Comparison of ENCODE assay signal across 24 cellular contexts in genomic region chr7:110718514-110719205, GRCh38.
DNase-seq lines count a peak whose midpoint lies in the region; ATAC-seq and TF ChIP-seq lines count a peak whose summit lies in the region.
"Had no signal": no experiment of that assay in that cellular context is flagged by ENCODE, and none has a peak within 500 bp of the region (broad histone marks: within the 10 kb centered on the region; RNA-seq: fewer than 3 reads in every experiment).

No MANE protein-coding gene starts in this region.

- no peaks in the 10 kb centered on the region; the same call in 2 of the 3 replicates for H3K9me3 Mint-ChIP-seq in GM23338
- peaks cover 17% of the 10 kb centered on the region for H3K9me3 Mint-ChIP-seq in activated T-helper 17 cell treated with anti-CD3 and anti-CD28 coated beads, Interleukin-2, amount 50 U/mL, for 72 hours
- peaks cover 7 to 13% of the 10 kb centered on the region in 2 donors for H3K9me3 Mint-ChIP-seq in effector memory CD8-positive, alpha-beta T cell
- H3K9me3 Mint-ChIP-seq: HFFc6 had no signal

- H3K4me3 ChIP-seq in GM23338 (no peak overlapping the region), NT2/D1 (ENCODE audit: insufficient read length, low read depth) (no peak overlapping the region), iPS-18a (ENCODE audit: low read length) (peak overlapping the region; percentile 11)
- H3K4me3 ChIP-seq: GM23248, MG63, Peyer's patch, SK-N-MC had no signal

- H3K4me2 ChIP-seq in GM23338 = peak overlapping the region; percentile 55

- peaks cover 8% of the 10 kb centered on the region; the same call in 1 of the 2 replicates for H3K9me2 ChIP-seq in GM23338 (ENCODE audit: insufficient read depth)

- H3K36me3 Mint-ChIP-seq in GM23338 (ENCODE audit: low read depth) = peaks cover 18% of the 10 kb centered on the region
- no peaks in the 10 kb centered on the region for H3K36me3 Mint-ChIP-seq in activated T-helper 17 cell treated with anti-CD3 and anti-CD28 coated beads, Interleukin-2, amount 50 U/mL, for 72 hours (ENCODE audit: low read depth)
- H3K36me3 Mint-ChIP-seq in effector memory CD8-positive, alpha-beta T cell (ENCODE audit: insufficient read depth) = no peaks in the 10 kb centered on the region

- peaks cover 4% of the 10 kb centered on the region; the same call in 1 of the 2 replicates for H3K36me3 ChIP-seq in GM23338 (ENCODE audit: insufficient read depth)
- no peaks in the 10 kb centered on the region for H3K36me3 ChIP-seq in NT2/D1 (ENCODE audit: insufficient read depth, insufficient read length, low read length)
- no peaks in the 10 kb centered on the region for H3K36me3 ChIP-seq in iPS-18a (ENCODE audit: control insufficient read depth, low read depth, low read length)
- H3K36me3 ChIP-seq: MG63, Peyer's patch had no signal

- peak overlapping the region; percentile 60 for H3K27ac Mint-ChIP-seq in GM23338
- no peak overlapping the region for H3K27ac Mint-ChIP-seq in activated T-helper 17 cell treated with anti-CD3 and anti-CD28 coated beads, Interleukin-2, amount 50 U/mL, for 72 hours
- H3K27ac Mint-ChIP-seq in effector memory CD8-positive, alpha-beta T cell = no peak overlapping the region
- H3K27ac Mint-ChIP-seq: B cell; CD4-positive, alpha-beta T cell; HFFc6 had no signal

- DNase-seq in NCI-H146 (lab: John Stamatoyannopoulos, UW) = peak; percentile 11
- DNase-seq in NCI-H146 treated with DMSO at 0.1 percent for 48 hours (lab: John Stamatoyannopoulos, UW; ENCODE audit: unreplicated experiment) = no peak
- peak; percentile 85 for DNase-seq in GM23338 (ENCODE audit: low spot score)
- peak; percentile 80 for DNase-seq in NT2/D1 (ENCODE audit: low read depth, low spot score)
- no peak for DNase-seq in effector memory CD8-positive, alpha-beta T cell
- DNase-seq: Calu3; CD4-positive, alpha-beta T cell; DMS53; GM23248; HFFc6; IMR-90; Karpas-422; MG63; NCI-H1092; NCI-H1694; NCI-H774; Peyer's patch had no signal

- ATAC-seq in GM23338 = peak; percentile 100
- ATAC-seq in activated T-helper 17 cell treated with anti-CD3 and anti-CD28 coated beads, Interleukin-2, amount 50 U/mL, for 72 hours (replicated peaks) = no peak
- ATAC-seq in effector memory CD8-positive, alpha-beta T cell (replicated peaks) = no peak
- no peak for ATAC-seq in GM21576 (IDR thresholded peaks at IDR 0.05; ENCODE audit: unreplicated experiment)
- ATAC-seq: Right ventricle myocardium inferior had no signal

- H3K9ac ChIP-seq in NT2/D1 (ENCODE audit: insufficient read length, low read depth) (no peak overlapping the region), iPS-18a (ENCODE audit: low read length) (no peak overlapping the region)
- H3K9ac ChIP-seq: GM23248 had no signal

- peaks cover 3% of the 10 kb centered on the region for H3K27me3 Mint-ChIP-seq in GM23338 (ENCODE audit: insufficient read depth, low read depth, poor library complexity)
- H3K27me3 Mint-ChIP-seq in activated T-helper 17 cell treated with anti-CD3 and anti-CD28 coated beads, Interleukin-2, amount 50 U/mL, for 72 hours = no peaks in the 10 kb centered on the region
- no peaks in the 10 kb centered on the region for H3K27me3 Mint-ChIP-seq in effector memory CD8-positive, alpha-beta T cell
- H3K27me3 Mint-ChIP-seq: B cell; CD4-positive, alpha-beta T cell had no signal

- H3K4me1 Mint-ChIP-seq in GM23338 = peaks cover 47% of the 10 kb centered on the region
- no peaks in the 10 kb centered on the region for H3K4me1 Mint-ChIP-seq in activated T-helper 17 cell treated with anti-CD3 and anti-CD28 coated beads, Interleukin-2, amount 50 U/mL, for 72 hours
- no peaks in the 10 kb centered on the region for H3K4me1 Mint-ChIP-seq in effector memory CD8-positive, alpha-beta T cell (ENCODE audit: low read depth in 2 of 2)
- H3K4me1 Mint-ChIP-seq: B cell had no signal

- no peak overlapping the region for H2AFZ ChIP-seq in GM23338
- H2AFZ ChIP-seq: GM23248 had no signal

- H3F3A ChIP-seq in GM23338 (replicated peaks; ENCODE audit: low read depth) = no peaks in the 10 kb centered on the region

- H4K20me1 ChIP-seq in GM23338 (replicated peaks; ENCODE audit: insufficient read depth) = no peaks in the 10 kb centered on the region

- H3K27ac ChIP-seq in GM23338 (ENCODE audit: low read depth) (peak overlapping the region; percentile 80), iPS-18a (ENCODE audit: low read length) (no peak overlapping the region)
- H3K27ac ChIP-seq: 22Rv1, GM23248, Peyer's patch, SK-N-MC had no signal

- no peaks in the 10 kb centered on the region for H3K79me2 ChIP-seq in GM23338 (replicated peaks; ENCODE audit: insufficient read depth)

- H3K9me3 ChIP-seq in NT2/D1 (ENCODE audit: insufficient read depth, low read length) (no peaks in the 10 kb centered on the region; the same call in 1 of the 2 replicates), iPS-18a (ENCODE audit: control insufficient read depth, low read depth, low read length) (no peaks in the 10 kb centered on the region)
- H3K9me3 ChIP-seq: MG63, Peyer's patch had no signal

- no peak overlapping the region for H3K4me3 Mint-ChIP-seq in GM23338
- no peak overlapping the region for H3K4me3 Mint-ChIP-seq in activated T-helper 17 cell treated with anti-CD3 and anti-CD28 coated beads, Interleukin-2, amount 50 U/mL, for 72 hours
- no peak overlapping the region for H3K4me3 Mint-ChIP-seq in effector memory CD8-positive, alpha-beta T cell
- H3K4me3 Mint-ChIP-seq: B cell; CD4-positive, alpha-beta T cell; HFFc6 had no signal

- H3K27me3 ChIP-seq in GM23338 (ENCODE audit: insufficient read depth) (no peaks in the 10 kb centered on the region), NT2/D1 (ENCODE audit: insufficient read depth, insufficient read length) (no peaks in the 10 kb centered on the region), iPS-18a (ENCODE audit: control insufficient read depth, insufficient read depth, low read length) (no peaks in the 10 kb centered on the region)
- H3K27me3 ChIP-seq: MG63, Peyer's patch had no signal

- H3K4me1 ChIP-seq in GM23338 (ENCODE audit: insufficient read depth) = peaks cover 40% of the 10 kb centered on the region
- H3K4me1 ChIP-seq in NT2/D1 (ENCODE audit: insufficient read depth, insufficient read length) = no peaks in the 10 kb centered on the region
- peaks cover 28% of the 10 kb centered on the region for H3K4me1 ChIP-seq in iPS-18a (ENCODE audit: control insufficient read depth, low read depth, low read length)
- H3K4me1 ChIP-seq: Peyer's patch had no signal

- peak in 1 of 2 experiments; percentile 17; a peak in 2 of 4 replicates for TF ChIP-seq CTCF in GM23338 (conservative IDR thresholded peaks at IDR 0.05; ENCODE audit: low read depth in 2 of 2)

TF ChIP-seq in GM23338, 12 proteins besides CTCF, POLR2A, EP300 and RAD21 (continues in another document):
- TF ChIP-seq NANOG (IDR thresholded peaks at IDR 0.05; ENCODE audit: borderline replicate concordance) (peak; percentile 88), ZNF462 (CRISPR knock-in tag; IDR thresholded peaks at IDR 0.05) (peak; percentile 100)

Comparison
In these comparisons a context has a peak if more than half of its experiments do, and no peak if none do; other contexts are left out.
1. DNase-seq: peak in NCI-H146 (single experiment), GM23338 (single experiment) and NT2/D1 (single experiment); none in NCI-H146 treated with DMSO at 0.1 percent for 48 hours (single experiment) and effector memory CD8-positive, alpha-beta T cell (0 of 3).